ENCODE assay signal across 20 cellular contexts in the genomic region with DNA sequence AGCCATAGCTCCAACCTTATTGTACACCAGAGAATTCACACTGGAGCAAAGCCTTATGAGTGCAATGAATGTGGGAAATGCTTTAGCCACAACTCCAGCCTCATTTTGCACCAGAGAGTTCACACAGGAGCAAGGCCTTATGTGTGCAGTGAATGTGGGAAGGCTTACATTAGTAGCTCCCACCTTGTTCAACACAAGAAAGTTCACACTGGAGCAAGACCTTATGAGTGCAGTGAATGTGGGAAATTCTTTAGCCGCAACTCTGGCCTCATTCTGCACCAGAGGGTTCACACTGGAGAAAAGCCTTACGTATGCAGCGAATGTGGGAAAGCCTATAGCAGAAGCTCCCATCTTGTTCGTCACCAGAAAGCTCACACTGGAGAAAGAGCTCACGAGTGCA. TPM values are rescaled to one million over a fixed set of nuclear protein-coding genes. Genes with fewer than 3 reads are reported as not detected.
DNase-seq lines count a peak whose midpoint lies in the region; ATAC-seq and TF ChIP-seq lines count a peak whose summit lies in the region.
"Had no signal": no experiment of that assay in that cellular context is flagged by ENCODE, and none has a peak within 500 bp of the region (broad histone marks: within the 10 kb centered on the region; RNA-seq: fewer than 3 reads in every experiment).

No MANE protein-coding gene starts in this region.

- no peak overlapping the region for H3K4me3 Mint-ChIP-seq in CD8-positive, alpha-beta memory T cell
- H3K4me3 Mint-ChIP-seq: CD14-positive monocyte; CD4-positive, alpha-beta T cell; GM23338; H9 had no signal

- TF ChIP-seq CTCF in HEK293 (tag by site-specific recombination; IDR thresholded peaks at IDR 0.05), result no peak

- H3K27me3 Mint-ChIP-seq in CD8-positive, alpha-beta memory T cell, result peaks cover 0 to 1% of the 10 kb centered on the region in 2 donors
- H3K27me3 Mint-ChIP-seq: CD4-positive, alpha-beta T cell had no signal

- CTCF ChIA-PET in CD8-positive, alpha-beta memory T cell (lab: Charles Lee), result no interaction called here
- CTCF ChIA-PET in HEK293 (lab: Yijun Ruan, JAX), result no interaction called here
- CTCF ChIA-PET in HEK293T (lab: Yijun Ruan, JAX), result interaction anchor here (0.7 kb wide), 1 partner anchor 1704 kb away, joined by 3 read pairs; no protein-coding TSS in a partner anchor

- POLR2A ChIA-PET in CD8-positive, alpha-beta memory T cell (lab: Charles Lee), result no interaction called here
- POLR2A ChIA-PET in HEK293 (lab: Yijun Ruan, JAX) (no interaction called here), HEK293T (lab: Yijun Ruan, JAX) (no interaction called here)

- no peak for DNase-seq in CD8-positive, alpha-beta memory T cell
- no peak for DNase-seq in HEK293T (ENCODE audit: extremely low spot score)
- no peak for DNase-seq in activated CD4-positive, alpha-beta T cell treated with anti-CD3 and anti-CD28 coated beads for 4 hours
- DNase-seq: 8988T; ACHN; AML-193; BE2C; Calu3; CD4-positive, alpha-beta T cell; COR-L47; DND-41; H9 had no signal

- peak overlapping the region; percentile 11 for H3K4me3 ChIP-seq in CD8-positive, alpha-beta memory T cell (ENCODE audit: low read length)
- no peak overlapping the region for H3K4me3 ChIP-seq in HEK293 (ENCODE audit: low read depth, low read length)
- peak overlapping the region; percentile 2 to 94 for H3K4me3 ChIP-seq in muscle layer of duodenum (ENCODE audit: low read depth in 1 of 2, low read length in 2 of 2)
- H3K4me3 ChIP-seq: A549; BLaER1 treated with 17β-estradiol and CSF1 and Interleukin-3, amounts not matched to agents 10 nM and 100 nM; GM23338 had no signal

- H3K9me3 ChIP-seq in CD8-positive, alpha-beta memory T cell (ENCODE audit: low read length), result peaks cover 53% of the 10 kb centered on the region
- no peaks in the 10 kb centered on the region for H3K9me3 ChIP-seq in HEK293 (ENCODE audit: control insufficient read depth, insufficient read depth, low read depth, low read length)
- peaks cover 39 to 71% of the 10 kb centered on the region in 2 donors for H3K9me3 ChIP-seq in muscle layer of duodenum (ENCODE audit: control insufficient read depth in 1 of 2, low read length in 2 of 2)
- H3K9me3 ChIP-seq: BE2C; BLaER1 treated with 17β-estradiol and CSF1 and Interleukin-3, amounts not matched to agents 10 nM and 100 nM had no signal

- no peak overlapping the region for H3K27ac Mint-ChIP-seq in CD8-positive, alpha-beta memory T cell
- H3K27ac Mint-ChIP-seq: CD14-positive monocyte; CD4-positive, alpha-beta T cell; GM23338; H9 had no signal

- peaks cover 46 to 73% (median 65%) of the 10 kb centered on the region in 3 donors for H3K36me3 Mint-ChIP-seq in CD8-positive, alpha-beta memory T cell

- H3K27me3 ChIP-seq in CD8-positive, alpha-beta memory T cell (ENCODE audit: insufficient read depth, low read length, poor library complexity, severe bottlenecking), result no peaks in the 10 kb centered on the region
- H3K27me3 ChIP-seq in muscle layer of duodenum (ENCODE audit: low read depth, low read length), result no peaks in the 10 kb centered on the region
- H3K27me3 ChIP-seq: BE2C; BLaER1 treated with 17β-estradiol and CSF1 and Interleukin-3, amounts not matched to agents 10 nM and 100 nM had no signal

- ATAC-seq in GM19455 (IDR thresholded peaks at IDR 0.05; ENCODE audit: unreplicated experiment), result no peak
- ATAC-seq: A549, GM23338, HCT116 had no signal

- H3K27ac ChIP-seq in CD8-positive, alpha-beta memory T cell (ENCODE audit: low read depth, low read length), result no peak overlapping the region
- H3K27ac ChIP-seq in HEK293 (ENCODE audit: extremely low read depth, low read depth, low read length), result no peak overlapping the region
- no peak overlapping the region for H3K27ac ChIP-seq in muscle layer of duodenum (ENCODE audit: low read length)
- H3K27ac ChIP-seq: A549; BLaER1 treated with 17β-estradiol and CSF1 and Interleukin-3, amounts not matched to agents 10 nM and 100 nM had no signal

- H3K36me3 ChIP-seq in CD8-positive, alpha-beta memory T cell (ENCODE audit: insufficient read depth, low read length), result peaks cover 36% of the 10 kb centered on the region
- H3K36me3 ChIP-seq in HEK293 (ENCODE audit: control insufficient read depth in 2 of 2, insufficient read depth in 1 of 2, low read length in 2 of 2) (peaks cover 43 to 66% of the 10 kb centered on the region in 2 experiments), muscle layer of duodenum (ENCODE audit: control insufficient read depth in 1 of 2, insufficient read depth in 2 of 2, low read length in 2 of 2) (peaks cover 43 to 67% of the 10 kb centered on the region in 2 donors)

- peaks cover 14 to 18% (median 14%) of the 10 kb centered on the region in 3 donors for H3K4me1 Mint-ChIP-seq in CD8-positive, alpha-beta memory T cell

- peaks cover 13 to 86% (median 76%) of the 10 kb centered on the region in 5 donors for H3K9me3 Mint-ChIP-seq in CD8-positive, alpha-beta memory T cell
- H3K9me3 Mint-ChIP-seq: GM23338, H9 had no signal

- peaks cover 3% of the 10 kb centered on the region for H3K4me1 ChIP-seq in CD8-positive, alpha-beta memory T cell (ENCODE audit: insufficient read depth, low read length)
- H3K4me1 ChIP-seq in HEK293 (ENCODE audit: control insufficient read depth, insufficient read depth, low read length), result peaks cover 3% of the 10 kb centered on the region; the same call in 1 of the 2 replicates
- H3K4me1 ChIP-seq in muscle layer of duodenum (ENCODE audit: control insufficient read depth in 1 of 2, insufficient read depth in 2 of 2, low read length in 2 of 2), result peaks cover 4 to 10% of the 10 kb centered on the region in 2 donors
- H3K4me1 ChIP-seq: A549, BE2C had no signal

TF ChIP-seq in HEK293, 187 proteins besides CTCF, POLR2A, EP300 and RAD21:
- TF ChIP-seq ZNF140 (tag by site-specific recombination; IDR thresholded peaks at IDR 0.05) (no peak), SETDB1 (IDR thresholded peaks at IDR 0.05; ENCODE audit: insufficient read length, low read length) (peak; percentile 15)

TF ChIP-seq in HEK293T, 16 proteins besides CTCF, POLR2A, EP300 and RAD21:
- TF ChIP-seq PKNOX1 (IDR thresholded peaks at IDR 0.05), result no peak
- no peak for TF ChIP-seq FOXK2 (IDR thresholded peaks at IDR 0.05)
- no peak for TF ChIP-seq L3MBTL2 (conservative IDR thresholded peaks at IDR 0.05)
- no peak for TF ChIP-seq LEF1 (IDR thresholded peaks at IDR 0.05; ENCODE audit: borderline replicate concordance)
- TF ChIP-seq TARDBP (IDR thresholded peaks at IDR 0.05), result no peak
- TF ChIP-seq NFRKB (IDR thresholded peaks at IDR 0.05), result no peak
- TF ChIP-seq SP1 (IDR thresholded peaks at IDR 0.05), result no peak
- no peak for TF ChIP-seq ELF4 (IDR thresholded peaks at IDR 0.05)
- no peak for TF ChIP-seq BHLHE40 (IDR thresholded peaks at IDR 0.05; ENCODE audit: borderline replicate concordance)
- no peak for TF ChIP-seq HDGF (IDR thresholded peaks at IDR 0.05; ENCODE audit: borderline replicate concordance)
- TF ChIP-seq ARNT (IDR thresholded peaks at IDR 0.05), result no peak
- no peak for TF ChIP-seq FOXM1 (IDR thresholded peaks at IDR 0.05; ENCODE audit: borderline replicate concordance)
- no peak for TF ChIP-seq CTBP1 (IDR thresholded peaks at IDR 0.05; ENCODE audit: borderline replicate concordance)
- no peak for TF ChIP-seq ZNF384 (IDR thresholded peaks at IDR 0.05)
- TF ChIP-seq FOXA1 (IDR thresholded peaks at IDR 0.05), result no peak
- TF ChIP-seq SUZ12 (IDR thresholded peaks at IDR 0.05), result no peak

RNA-seq across cellular contexts. Expression of gene TRAPPC2B, which starts 5.9 kb away (rescaled TPM):
- total RNA-seq in CD8-positive, alpha-beta memory T cell, result 1 to 10 TPM; 7.0 to 7.7 TPM
- 22.5 TPM for polyA plus RNA-seq in CD8-positive, alpha-beta memory T cell

RNA-seq across cellular contexts. Expression of gene ZNF547, which starts 5.9 kb away (rescaled TPM):
- total RNA-seq in CD8-positive, alpha-beta memory T cell, result 1 to 10 TPM; 2.2 to 3.3 TPM
- 1.7 TPM for polyA plus RNA-seq in CD8-positive, alpha-beta memory T cell

RNA-seq across cellular contexts. Expression of gene ZNF304, which starts 6.3 kb away (rescaled TPM):
- 10 to 100 TPM in 1 of 2 experiments, 1 to 10 TPM in 1; 9.4 to 10.3 TPM for total RNA-seq in CD8-positive, alpha-beta memory T cell
- 3.2 TPM for polyA plus RNA-seq in CD8-positive, alpha-beta memory T cell

RNA-seq across cellular contexts. Expression of gene ZNF548, which starts 32.2 kb away (rescaled TPM):
- total RNA-seq in CD8-positive, alpha-beta memory T cell, result 10 to 100 TPM; 19.2 to 19.5 TPM
- 19.9 TPM for polyA plus RNA-seq in CD8-positive, alpha-beta memory T cell

RNA-seq across cellular contexts. Expression of gene ZNF543, which starts 37.1 kb away (rescaled TPM):
- 1 to 10 TPM; 9.0 to 9.3 TPM for total RNA-seq in CD8-positive, alpha-beta memory T cell
- polyA plus RNA-seq in CD8-positive, alpha-beta memory T cell, result 6.0 TPM
